In the genomic region with DNA sequence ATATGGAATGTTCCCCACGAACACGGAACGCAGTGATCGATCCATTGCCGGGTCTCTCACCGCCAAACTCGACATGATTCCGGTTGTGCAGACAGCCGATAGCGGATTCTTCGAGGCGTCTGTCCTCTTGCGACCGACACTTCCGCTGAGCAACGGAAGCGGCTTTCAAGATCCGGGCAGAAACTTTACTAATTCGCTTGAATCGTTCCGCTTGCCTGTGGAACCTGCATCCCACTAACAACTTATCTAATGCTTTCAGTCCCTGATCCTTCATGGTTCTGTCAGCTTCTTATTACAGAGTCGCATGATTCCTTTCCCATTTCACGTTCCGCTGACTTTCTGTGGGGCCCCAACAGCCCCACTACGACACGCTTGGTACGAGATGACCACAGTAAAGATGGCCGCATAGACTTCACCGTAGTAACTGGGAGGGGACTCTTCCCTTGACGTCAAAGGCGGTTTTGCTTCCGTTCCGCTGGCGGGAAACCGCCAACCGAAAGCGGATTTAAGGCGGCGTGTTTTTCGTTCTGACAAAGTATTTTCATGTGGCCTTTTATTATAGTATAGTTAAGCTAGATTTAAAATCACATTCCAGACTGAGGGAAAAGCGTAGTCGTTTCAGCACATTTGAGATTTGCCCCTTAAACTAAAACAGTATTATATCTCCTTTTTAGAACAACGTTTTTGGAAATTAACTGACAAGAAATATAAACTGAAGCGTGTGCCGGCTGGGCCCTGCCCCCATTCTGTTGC, we compare ENCODE assay signal across 8 cellular contexts. TPM values are rescaled to one million over a fixed set of nuclear protein-coding genes. Genes with fewer than 3 reads are reported as not detected.
DNase-seq lines count a peak whose midpoint lies in the region; ATAC-seq and TF ChIP-seq lines count a peak whose summit lies in the region.

A gene with protein sequence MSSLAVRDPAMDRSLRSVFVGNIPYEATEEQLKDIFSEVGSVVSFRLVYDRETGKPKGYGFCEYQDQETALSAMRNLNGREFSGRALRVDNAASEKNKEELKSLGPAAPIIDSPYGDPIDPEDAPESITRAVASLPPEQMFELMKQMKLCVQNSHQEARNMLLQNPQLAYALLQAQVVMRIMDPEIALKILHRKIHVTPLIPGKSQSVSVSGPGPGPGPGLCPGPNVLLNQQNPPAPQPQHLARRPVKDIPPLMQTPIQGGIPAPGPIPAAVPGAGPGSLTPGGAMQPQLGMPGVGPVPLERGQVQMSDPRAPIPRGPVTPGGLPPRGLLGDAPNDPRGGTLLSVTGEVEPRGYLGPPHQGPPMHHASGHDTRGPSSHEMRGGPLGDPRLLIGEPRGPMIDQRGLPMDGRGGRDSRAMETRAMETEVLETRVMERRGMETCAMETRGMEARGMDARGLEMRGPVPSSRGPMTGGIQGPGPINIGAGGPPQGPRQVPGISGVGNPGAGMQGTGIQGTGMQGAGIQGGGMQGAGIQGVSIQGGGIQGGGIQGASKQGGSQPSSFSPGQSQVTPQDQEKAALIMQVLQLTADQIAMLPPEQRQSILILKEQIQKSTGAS (minus strand): TSS at position 121 of the 753 bp plus-strand sequence. CDS start 46 bp downstream, at position 75.

- H3K27me3 Mint-ChIP-seq in CD8-positive, alpha-beta memory T cell: peaks cover 0 to 4% of the 10 kb centered on the region in 2 donors
- no peaks in the 10 kb centered on the region for H3K27me3 Mint-ChIP-seq in effector memory CD8-positive, alpha-beta T cell
- no peaks in the 10 kb centered on the region for H3K27me3 Mint-ChIP-seq in memory B cell

- CTCF ChIA-PET in CD8-positive, alpha-beta memory T cell (lab: Charles Lee): no interaction called here

- H3K27ac Mint-ChIP-seq in CD8-positive, alpha-beta memory T cell: peak within 1 kb of the TSS; percentile 98 to 100 (median 100)
- H3K27ac Mint-ChIP-seq in effector memory CD8-positive, alpha-beta T cell: peak within 1 kb of the TSS; percentile 100
- H3K27ac Mint-ChIP-seq in memory B cell: peak within 1 kb of the TSS; percentile 100

- H3K4me3 Mint-ChIP-seq in CD8-positive, alpha-beta memory T cell: peak within 1 kb of the TSS; percentile 94 to 100 (median 99)
- peak within 1 kb of the TSS; percentile 99 for H3K4me3 Mint-ChIP-seq in effector memory CD8-positive, alpha-beta T cell
- peak within 1 kb of the TSS; percentile 99 for H3K4me3 Mint-ChIP-seq in memory B cell

- ATAC-seq in effector memory CD8-positive, alpha-beta T cell (replicated peaks): peak; percentile 91
- ATAC-seq in memory B cell (ENCODE audit: low read depth): peak; percentile 93

- DNase-seq in CD8-positive, alpha-beta memory T cell: peak; percentile 83 to 94 (median 92)
- peak; percentile 75 for DNase-seq in GM20000 (ENCODE audit: low spot score)
- DNase-seq in HT-29 (ENCODE audit: low spot score): peak; percentile 94
- DNase-seq in NOMO-1 (lab: John Stamatoyannopoulos, UW; ENCODE audit: unreplicated experiment in 2 of 2): peak; percentile 82 to 85
- peak; percentile 86 to 87 for DNase-seq in activated CD8-positive, alpha-beta memory T cell treated with anti-CD3 and anti-CD28 coated beads for 4 hours (ENCODE audit: low read depth in 2 of 2)
- DNase-seq in effector memory CD8-positive, alpha-beta T cell: peak; percentile 92 to 94 (median 94)
- peak; percentile 93 to 94 for DNase-seq in memory B cell (ENCODE audit: low spot score in 2 of 2)
- peak; percentile 75 for DNase-seq in stimulated activated CD8-positive, alpha-beta memory T cell treated with anti-CD3 and anti-CD28 coated beads, Interleukin-12 subunit alpha, Interleukin-12 subunit beta, amount 100 ng/mL, for 24 hours (ENCODE audit: extremely low read depth)

- peaks cover 0 to 41% (median 12%) of the 10 kb centered on the region in 3 donors for H3K36me3 Mint-ChIP-seq in CD8-positive, alpha-beta memory T cell
- H3K36me3 Mint-ChIP-seq in effector memory CD8-positive, alpha-beta T cell (ENCODE audit: insufficient read depth): peaks cover 19% of the 10 kb centered on the region
- peaks cover 13% of the 10 kb centered on the region for H3K36me3 Mint-ChIP-seq in memory B cell

- peaks cover 48% of the 10 kb centered on the region for H3K4me1 ChIP-seq in CD8-positive, alpha-beta memory T cell (ENCODE audit: insufficient read depth, low read length)

- H3K36me3 ChIP-seq in CD8-positive, alpha-beta memory T cell (ENCODE audit: insufficient read depth, low read length): no peaks in the 10 kb centered on the region

- peak within 1 kb of the TSS; percentile 96 for H3K27ac ChIP-seq in CD8-positive, alpha-beta memory T cell (ENCODE audit: low read depth, low read length)

- H3K9me3 Mint-ChIP-seq in CD8-positive, alpha-beta memory T cell: no peaks in the 10 kb centered on the region
- H3K9me3 Mint-ChIP-seq in effector memory CD8-positive, alpha-beta T cell: no peaks in the 10 kb centered on the region
- H3K9me3 Mint-ChIP-seq in memory B cell: no peaks in the 10 kb centered on the region

- peak within 1 kb of the TSS; percentile 89 for H3K4me3 ChIP-seq in CD8-positive, alpha-beta memory T cell (ENCODE audit: low read length)

- no peak for TF ChIP-seq CTCF in GM20000 (IDR thresholded peaks at IDR 0.05; ENCODE audit: extremely low read depth, missing control alignments)

- POLR2A ChIA-PET in CD8-positive, alpha-beta memory T cell (lab: Charles Lee): no interaction called here

- H3K27me3 ChIP-seq in CD8-positive, alpha-beta memory T cell (ENCODE audit: insufficient read depth, low read length, poor library complexity, severe bottlenecking): no peaks in the 10 kb centered on the region

- H3K4me1 Mint-ChIP-seq in CD8-positive, alpha-beta memory T cell: peaks cover 48 to 58% (median 55%) of the 10 kb centered on the region in 3 donors
- peaks cover 30 to 40% of the 10 kb centered on the region in 2 donors for H3K4me1 Mint-ChIP-seq in effector memory CD8-positive, alpha-beta T cell (ENCODE audit: low read depth in 2 of 2)
- peaks cover 18% of the 10 kb centered on the region for H3K4me1 Mint-ChIP-seq in memory B cell

- no peaks in the 10 kb centered on the region for H3K9me3 ChIP-seq in CD8-positive, alpha-beta memory T cell (ENCODE audit: low read length)

RNA-seq across cellular contexts. Expression of the gene that starts here (rescaled TPM):
- total RNA-seq in CD8-positive, alpha-beta memory T cell: 10 to 100 TPM; 29.0 to 29.3 TPM
- polyA plus RNA-seq in CD8-positive, alpha-beta memory T cell: 13.6 TPM
- total RNA-seq in HT-29 (2014; rRNA removed; shearing (Covaris generic)): 12.8 and 16.0 TPM in 2 replicates

Comparison
In these comparisons a context has a peak if more than half of its experiments do, and no peak if none do; other contexts are left out.
1. Peak in every context shown above with its lines: DNase-seq, ATAC-seq, H3K4me3 ChIP-seq and H3K27ac ChIP-seq.